In genomic region chr4:184851200-184851541, GRCh38 we compare ENCODE assay signal across 8 cellular contexts. TPM values are rescaled to one million over a fixed set of nuclear protein-coding genes. Genes with fewer than 3 reads are reported as not detected.
A peak's percentile ranks its signal among the peaks of the same experiment; 100 is the strongest.
DNase-seq lines count a peak whose midpoint lies in the region; ATAC-seq and TF ChIP-seq lines count a peak whose summit lies in the region.

No MANE protein-coding gene starts in this region.

- H3K4me1 ChIP-seq in vagina (no peaks in the 10 kb centered on the region), endodermal cell (ENCODE audit: control insufficient read depth, insufficient read depth, low read length) (no peaks in the 10 kb centered on the region)

- H3K36me3 Mint-ChIP-seq in endodermal cell (ENCODE audit: low read depth): no peaks in the 10 kb centered on the region

- no peak overlapping the region for H3K27ac Mint-ChIP-seq in endodermal cell

- H3K4me3 Mint-ChIP-seq in endodermal cell: no peak overlapping the region

- ATAC-seq in GM19452 (IDR thresholded peaks at IDR 0.05; ENCODE audit: unreplicated experiment): peak; percentile 68
- ATAC-seq in HG03378 (IDR thresholded peaks at IDR 0.05; ENCODE audit: unreplicated experiment): peak; percentile 72

- TF ChIP-seq CTCF in cardiac fibroblast (IDR thresholded peaks at IDR 0.05; ENCODE audit: low read depth, low read length) (no peak), vagina (IDR thresholded peaks at IDR 0.05) (no peak), endodermal cell (conservative IDR thresholded peaks at IDR 0.05) (no peak)

- no peaks in the 10 kb centered on the region for H3K9me3 Mint-ChIP-seq in endodermal cell

- peak; percentile 47 for DNase-seq in GF-D8 (lab: John Stamatoyannopoulos, UW)
- peak; percentile 62 to 66 for DNase-seq in cardiac fibroblast (ENCODE audit: low read depth in 2 of 2)
- no peak for DNase-seq in vagina (ENCODE audit: extremely low spot score in 2 of 2)
- no peak for DNase-seq in endodermal cell
- no peak for DNase-seq in DMS 273 treated with DMSO at 0.1 percent for 48 hours (lab: John Stamatoyannopoulos, UW)
- no peak for DNase-seq in NCI-H128 (lab: John Stamatoyannopoulos, UW; ENCODE audit: unreplicated experiment)

- intact Hi-C loops in vagina (cut with DNase I): no loop called here

- no peaks in the 10 kb centered on the region for H3K4me1 Mint-ChIP-seq in endodermal cell

- H3K27me3 ChIP-seq in vagina (no peaks in the 10 kb centered on the region), endodermal cell (ENCODE audit: control insufficient read depth, insufficient read depth, low read length, poor library complexity, severe bottlenecking) (no peaks in the 10 kb centered on the region)

- no peak overlapping the region for H3K9ac ChIP-seq in endodermal cell (ENCODE audit: extremely low read depth, low read length, poor library complexity, severe bottlenecking)

- H3K27me3 Mint-ChIP-seq in endodermal cell (ENCODE audit: insufficient read depth): no peaks in the 10 kb centered on the region

- 69 to 87% methylated on average over 3 of the region's 3 CpGs for WGBS in endodermal cell (ENCODE audit: insufficient coverage in 1 of 2, insufficient read length in 1 of 2), 2 experiments

- no peaks in the 10 kb centered on the region for H3K36me3 ChIP-seq in vagina
- no peaks in the 10 kb centered on the region for H3K36me3 ChIP-seq in endodermal cell (ENCODE audit: control insufficient read depth, insufficient read depth, low read length)

- H3K4me3 ChIP-seq in cardiac fibroblast (replicated peaks in 1 of 2; ENCODE audit: low read depth in 2 of 2, low read length in 2 of 2) (no peak overlapping the region), vagina (no peak overlapping the region), endodermal cell (ENCODE audit: low read length) (no peak overlapping the region)

- H3K27ac ChIP-seq in vagina: no peak overlapping the region
- H3K27ac ChIP-seq in endodermal cell (ENCODE audit: low read depth, low read length): no peak overlapping the region

- H3K9me3 ChIP-seq in vagina (no peaks in the 10 kb centered on the region), endodermal cell (ENCODE audit: control insufficient read depth, low read length) (no peaks in the 10 kb centered on the region)

- no peak for TF ChIP-seq POLR2A in vagina (IDR thresholded peaks at IDR 0.05)

RNA-seq across cellular contexts. Expression of gene ACSL1, which starts 25.4 kb away (rescaled TPM):
- total RNA-seq in vagina: 106 TPM
- 1 to 10 TPM; 3.8 to 5.2 TPM for total RNA-seq in endodermal cell
- polyA plus RNA-seq in endodermal cell (2013, experiment 1 of 2): 14.2 TPM
- polyA plus RNA-seq in endodermal cell (2013, experiment 2 of 2): 16.0 TPM

Comparison
In these comparisons a context has a peak if more than half of its experiments do, and no peak if none do; other contexts are left out.
1. DNase-seq: peak in GF-D8 (single experiment) and cardiac fibroblast (2 of 2); none in vagina (0 of 2), endodermal cell (single experiment), DMS 273 treated with DMSO at 0.1 percent for 48 hours (single experiment) and NCI-H128 (single experiment).
2. RNA of gene ACSL1, which starts 25.4 kb away (total RNA-seq): 106 TPM in vagina (single experiment); 3.8 to 5.2 TPM in endodermal cell; every median in the first group is over 10 times any median in the second.